1 cellular context compared by ENCODE assay signal in genomic region chr4:156931267-156931666, GRCh38.
TF ChIP-seq lines count a peak whose summit lies in the region.

No MANE protein-coding gene starts in this region.

TF ChIP-seq in HepG2, 621 proteins besides CTCF, POLR2A, EP300 and RAD21 (continued from another document):
- TF ChIP-seq ARID5B (CRISPR knock-in tag; IDR thresholded peaks at IDR 0.05) (peak; percentile 72), HOMEZ (CRISPR knock-in tag; IDR thresholded peaks at IDR 0.05; ENCODE audit: low read depth) (peak; percentile 83; the same call in 1 of the 2 replicates), PLRG1 (conservative IDR thresholded peaks at IDR 0.05) (no peak), ZNF589 (CRISPR knock-in tag; conservative IDR thresholded peaks at IDR 0.05) (no peak), ZNF562 (CRISPR knock-in tag; IDR thresholded peaks at IDR 0.05; ENCODE audit: borderline replicate concordance) (no peak), TCF7L2 (IDR thresholded peaks at IDR 0.05; ENCODE audit: low read depth, low read length) (peak; percentile 55; the same call in 1 of the 2 replicates), ZNF224 (CRISPR knock-in tag; IDR thresholded peaks at IDR 0.05) (no peak), ZNF281 (CRISPR knock-in tag; IDR thresholded peaks at IDR 0.05; ENCODE audit: borderline replicate concordance) (peak; percentile 97), NR2F6 (IDR thresholded peaks at IDR 0.05) (no peak), NR2F6 (CRISPR knock-in tag; IDR thresholded peaks at IDR 0.05) (no peak), SOX5 (CRISPR knock-in tag; IDR thresholded peaks at IDR 0.05; ENCODE audit: borderline replicate concordance) (peak; percentile 86), MXD1 (CRISPR knock-in tag; IDR thresholded peaks at IDR 0.05) (no peak), BCL6 (CRISPR knock-in tag; IDR thresholded peaks at IDR 0.05) (peak; percentile 57), GTF2F1 (IDR thresholded peaks at IDR 0.05; ENCODE audit: low read length) (no peak), SKIL (CRISPR knock-in tag; IDR thresholded peaks at IDR 0.05; ENCODE audit: borderline replicate concordance) (no peak), BRCA1 (CRISPR knock-in tag; IDR thresholded peaks at IDR 0.05) (no peak), ZBTB7B (CRISPR knock-in tag; IDR thresholded peaks at IDR 0.05) (no peak), KLF13 (CRISPR knock-in tag; IDR thresholded peaks at IDR 0.05) (no peak), ZNF598 (CRISPR knock-in tag; IDR thresholded peaks at IDR 0.05; ENCODE audit: borderline replicate concordance) (no peak), NR2C2 (CRISPR knock-in tag; IDR thresholded peaks at IDR 0.05; ENCODE audit: borderline replicate concordance) (no peak), ZNF709 (CRISPR knock-in tag; IDR thresholded peaks at IDR 0.05) (no peak), TAF15 (IDR thresholded peaks at IDR 0.05; ENCODE audit: low read depth, low read length, poor library complexity, severe bottlenecking) (no peak), CBX5 (CRISPR knock-in tag; IDR thresholded peaks at IDR 0.05; ENCODE audit: borderline replicate concordance) (no peak), GTF3A (CRISPR knock-in tag; conservative IDR thresholded peaks at IDR 0.05) (no peak), DPF2 (CRISPR knock-in tag; IDR thresholded peaks at IDR 0.05; ENCODE audit: borderline replicate concordance, low read depth) (no peak), ZNF18 (CRISPR knock-in tag; IDR thresholded peaks at IDR 0.05; ENCODE audit: insufficient replicate concordance) (no peak), KLF11 (CRISPR knock-in tag; IDR thresholded peaks at IDR 0.05) (no peak), ZNF446 (CRISPR knock-in tag; IDR thresholded peaks at IDR 0.05) (no peak), ZNF747 (CRISPR knock-in tag; IDR thresholded peaks at IDR 0.05; ENCODE audit: borderline replicate concordance) (no peak), SAP130 (CRISPR knock-in tag; IDR thresholded peaks at IDR 0.05; ENCODE audit: low read depth) (no peak), ZNF382 (CRISPR knock-in tag; IDR thresholded peaks at IDR 0.05; ENCODE audit: borderline replicate concordance) (no peak), RNF2 (conservative IDR thresholded peaks at IDR 0.05; ENCODE audit: low read depth) (no peak), HDAC6 (IDR thresholded peaks at IDR 0.05; ENCODE audit: low read depth, low read length) (no peak), ZBED4 (CRISPR knock-in tag; IDR thresholded peaks at IDR 0.05; ENCODE audit: borderline replicate concordance) (no peak), CREM (IDR thresholded peaks at IDR 0.05) (no peak), CREM (CRISPR knock-in tag; IDR thresholded peaks at IDR 0.05) (no peak), ZNF17 (CRISPR knock-in tag; IDR thresholded peaks at IDR 0.05) (no peak), BORCS8-MEF2B (CRISPR knock-in tag; IDR thresholded peaks at IDR 0.05) (no peak), MBNL3 (CRISPR knock-in tag; conservative IDR thresholded peaks at IDR 0.05) (no peak), RARA (CRISPR knock-in tag; IDR thresholded peaks at IDR 0.05) (0 out of 2 replicates have a peak, but pooled peaks have one; percentile 18), FOXO1 (CRISPR knock-in tag; IDR thresholded peaks at IDR 0.05) (0 out of 2 replicates have a peak, but pooled peaks have one; percentile 29), FOSL2 (CRISPR knock-in tag; IDR thresholded peaks at IDR 0.05) (peak; percentile 72), NFIC (IDR thresholded peaks at IDR 0.05; ENCODE audit: low read length) (peak; percentile 73; the same call in 1 of the 2 replicates)
